ENCODE assay signal across 2 cellular contexts in genomic region chr4:136056748-136057147, GRCh38.
TF ChIP-seq lines count a peak whose summit lies in the region.

No MANE protein-coding gene starts in this region.

TF ChIP-seq in GM23338, 12 proteins besides CTCF, POLR2A, EP300 and RAD21 (continued from another document):
- TF ChIP-seq ETS1 (IDR thresholded peaks at IDR 0.05) (no peak), EZH2phosphoT487 (IDR thresholded peaks at IDR 0.05; ENCODE audit: unreplicated experiment) (no peak)

TF ChIP-seq in WTC11, 78 proteins besides CTCF, POLR2A, EP300 and RAD21 (continued from another document):
- TF ChIP-seq ZNF317 (CRISPR knock-in tag; IDR thresholded peaks at IDR 0.05; ENCODE audit: borderline replicate concordance, low read depth) (no peak), ZNF671 (CRISPR knock-in tag; IDR thresholded peaks at IDR 0.05) (no peak), ZNF532 (CRISPR knock-in tag; IDR thresholded peaks at IDR 0.05; ENCODE audit: borderline replicate concordance) (no peak), CREB1 (CRISPR knock-in tag; IDR thresholded peaks at IDR 0.05) (no peak), NFATC4 (CRISPR knock-in tag; IDR thresholded peaks at IDR 0.05) (no peak), RORB (CRISPR knock-in tag; IDR thresholded peaks at IDR 0.05) (no peak), SMAD3 (CRISPR knock-in tag; IDR thresholded peaks at IDR 0.05; ENCODE audit: borderline replicate concordance) (no peak)
- TF ChIP-seq, protein P1, sequence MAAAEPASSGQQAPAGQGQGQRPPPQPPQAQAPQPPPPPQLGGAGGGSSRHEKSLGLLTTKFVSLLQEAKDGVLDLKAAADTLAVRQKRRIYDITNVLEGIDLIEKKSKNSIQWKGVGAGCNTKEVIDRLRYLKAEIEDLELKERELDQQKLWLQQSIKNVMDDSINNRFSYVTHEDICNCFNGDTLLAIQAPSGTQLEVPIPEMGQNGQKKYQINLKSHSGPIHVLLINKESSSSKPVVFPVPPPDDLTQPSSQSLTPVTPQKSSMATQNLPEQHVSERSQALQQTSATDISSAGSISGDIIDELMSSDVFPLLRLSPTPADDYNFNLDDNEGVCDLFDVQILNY (CRISPR knock-in tag; IDR thresholded peaks at IDR 0.05) = no peak
